ENCODE assay signal across 28 cellular contexts in the genomic region with DNA sequence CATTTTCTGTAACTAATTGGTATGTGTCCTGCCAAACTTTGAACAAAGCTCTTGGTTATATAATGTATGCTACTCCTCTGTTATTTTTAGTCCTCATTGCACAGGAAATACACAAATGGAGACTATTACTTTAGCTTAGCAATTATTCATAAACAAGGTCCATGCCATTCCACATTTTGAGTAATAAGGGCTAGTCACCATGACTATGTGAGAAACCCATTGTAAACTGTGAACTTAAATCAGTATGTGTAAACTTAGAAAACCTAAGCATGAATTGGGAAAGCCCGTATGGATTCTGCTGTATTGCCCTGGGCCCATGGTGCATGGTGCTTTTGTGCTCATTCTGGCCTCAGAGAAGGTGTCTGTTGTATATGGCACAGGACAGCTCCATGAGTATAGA.
"Had no signal": no experiment of that assay in that cellular context is flagged by ENCODE, and none has a peak within 500 bp of the region (broad histone marks: within the 10 kb centered on the region; RNA-seq: fewer than 3 reads in every experiment).

No MANE protein-coding gene starts in this region.

- H3K4me3 ChIP-seq: coronary artery, dorsolateral prefrontal cortex had no signal

- H3K36me3 ChIP-seq: brain microvascular endothelial cell had no signal

- DNase-seq: activated CD4-positive, alpha-beta memory T cell treated with anti-CD3 and anti-CD28 coated beads for 36 hours; activated CD4-positive, alpha-beta T cell treated with anti-CD3 and anti-CD28 coated beads for 36 hours; activated CD4-positive, alpha-beta T cell treated with anti-CD3 and anti-CD28 coated beads, Interleukin-2, amount 10 ng/mL, durations not matched to agents 24 days and 14 days; activated CD4-positive, CD25-positive, alpha-beta regulatory T cell; activated CD4-positive, CD25-positive, alpha-beta regulatory T cell treated with anti-CD3 and anti-CD28 coated beads, Interleukin-2, amount 50 U/mL, for 72 hours; activated CD8-positive, alpha-beta memory T cell treated with anti-CD3 and anti-CD28 coated beads, Interleukin-2, amount 10 ng/mL, durations not matched to agents 7 days and 5 days; activated CD8-positive, alpha-beta memory T cell treated with anti-CD3 and anti-CD28 coated beads, Interleukin-2, amount 50 U/mL, for 4 hours; activated CD8-positive, alpha-beta T cell treated with anti-CD3 and anti-CD28 coated beads, Interleukin-2, amount 10 ng/mL, durations not matched to agents 7 days and 5 days; activated effector memory CD4-positive, alpha-beta T cell treated with Interleukin-2 at 50 U/mL for 16 hours; activated gamma-delta T cell treated with Interleukin-2 at 50 U/mL for 16 hours; activated naive CD4-positive, alpha-beta T cell treated with anti-CD3 and anti-CD28 coated beads, Interleukin-2, amount 50 U/mL, for 16 hours; activated naive CD4-positive, alpha-beta T cell treated with Interleukin-2 at 50 U/mL for 16 hours; activated T-cell treated with anti-CD3 and anti-CD28 coated beads, Interleukin-2, amount 50 U/mL, for 1 hour; activated T-cell treated with anti-CD3 and anti-CD28 coated beads, Interleukin-2, amount 50 U/mL, for 48 hours; amniotic stem cell; anterior cingulate cortex; brain microvascular endothelial cell; dorsolateral prefrontal cortex; effector memory CD4-positive, alpha-beta T cell; endodermal cell; foreskin fibroblast; head of caudate nucleus; T-helper 2 cell had no signal

- ATAC-seq: activated CD4-positive, alpha-beta T cell treated with anti-CD3 and anti-CD28 coated beads for 36 hours; activated CD8-positive, alpha-beta memory T cell treated with anti-CD3 and anti-CD28 coated beads, Interleukin-2, amount 10 ng/mL, durations not matched to agents 7 days and 5 days; activated CD8-positive, alpha-beta T cell treated with anti-CD3 and anti-CD28 coated beads, Interleukin-2, amount 10 ng/mL, durations not matched to agents 7 days and 5 days; esophagus mucosa had no signal

- H3K27me3 ChIP-seq: brain microvascular endothelial cell, dorsolateral prefrontal cortex had no signal

- FAIRE-seq: astrocyte, bronchial epithelial cell, frontal cortex had no signal

- H3K27ac ChIP-seq: brain microvascular endothelial cell, coronary artery, dorsolateral prefrontal cortex had no signal
